Comparison of ENCODE assay signal across 3 cellular contexts in the genomic region with DNA sequence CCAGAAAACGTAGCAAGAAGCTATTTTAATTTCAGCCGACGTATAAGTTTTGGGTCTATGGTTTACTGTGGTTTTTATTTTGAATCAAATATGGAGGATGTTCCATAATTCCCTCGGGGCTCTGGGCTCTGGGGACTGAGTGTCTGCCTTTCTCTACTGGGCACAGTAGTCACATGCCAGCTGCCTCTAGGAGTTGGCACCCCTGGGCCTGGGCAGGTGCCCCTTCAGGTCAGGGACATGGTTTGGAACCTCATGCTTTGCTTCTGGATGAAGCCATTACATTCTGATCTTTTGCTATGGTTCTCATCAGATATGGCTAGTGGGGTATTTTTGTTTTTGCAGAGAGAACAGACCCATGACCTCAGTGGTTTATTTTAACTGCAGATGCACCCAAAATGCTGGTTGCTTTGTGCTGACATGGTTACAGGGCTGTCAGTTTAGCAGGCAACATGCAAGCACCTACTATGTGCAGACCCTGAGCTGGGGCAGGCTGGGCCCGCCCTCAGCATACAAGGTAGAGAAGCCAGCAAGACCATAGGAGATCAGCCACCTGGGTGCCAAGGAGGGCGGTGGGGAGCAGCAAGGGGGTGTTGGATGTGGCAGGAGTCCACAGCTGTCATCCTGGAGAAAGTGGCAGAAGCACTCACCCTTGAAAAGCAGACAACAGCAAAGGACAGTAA.
TF ChIP-seq lines count a peak whose summit lies in the region.

No MANE protein-coding gene starts in this region.

TF ChIP-seq in H1, 55 proteins besides CTCF, POLR2A, EP300 and RAD21:
- TF ChIP-seq SIRT6 (IDR thresholded peaks at IDR 0.05; ENCODE audit: low read length) = no peak
- no peak for TF ChIP-seq SRF (IDR thresholded peaks at IDR 0.05; ENCODE audit: low read depth, low read length)
- no peak for TF ChIP-seq JUND (IDR thresholded peaks at IDR 0.05; ENCODE audit: low read length)
- no peak for TF ChIP-seq JUN (IDR thresholded peaks at IDR 0.05; ENCODE audit: low read depth, low read length)
- TF ChIP-seq, protein P1, sequence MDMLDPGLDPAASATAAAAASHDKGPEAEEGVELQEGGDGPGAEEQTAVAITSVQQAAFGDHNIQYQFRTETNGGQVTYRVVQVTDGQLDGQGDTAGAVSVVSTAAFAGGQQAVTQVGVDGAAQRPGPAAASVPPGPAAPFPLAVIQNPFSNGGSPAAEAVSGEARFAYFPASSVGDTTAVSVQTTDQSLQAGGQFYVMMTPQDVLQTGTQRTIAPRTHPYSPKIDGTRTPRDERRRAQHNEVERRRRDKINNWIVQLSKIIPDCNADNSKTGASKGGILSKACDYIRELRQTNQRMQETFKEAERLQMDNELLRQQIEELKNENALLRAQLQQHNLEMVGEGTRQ (IDR thresholded peaks at IDR 0.05; ENCODE audit: low read length) = no peak
- no peak for TF ChIP-seq MAFK (IDR thresholded peaks at IDR 0.05; ENCODE audit: low read depth, low read length)
- TF ChIP-seq, protein P2, sequence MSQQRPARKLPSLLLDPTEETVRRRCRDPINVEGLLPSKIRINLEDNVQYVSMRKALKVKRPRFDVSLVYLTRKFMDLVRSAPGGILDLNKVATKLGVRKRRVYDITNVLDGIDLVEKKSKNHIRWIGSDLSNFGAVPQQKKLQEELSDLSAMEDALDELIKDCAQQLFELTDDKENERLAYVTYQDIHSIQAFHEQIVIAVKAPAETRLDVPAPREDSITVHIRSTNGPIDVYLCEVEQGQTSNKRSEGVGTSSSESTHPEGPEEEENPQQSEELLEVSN (IDR thresholded peaks at IDR 0.05) = no peak

TF ChIP-seq in HEK293T, 16 proteins besides CTCF, POLR2A, EP300 and RAD21:
- TF ChIP-seq SUZ12 (IDR thresholded peaks at IDR 0.05) (no peak), NFRKB (IDR thresholded peaks at IDR 0.05) (no peak), FOXK2 (IDR thresholded peaks at IDR 0.05) (no peak), FOXM1 (IDR thresholded peaks at IDR 0.05; ENCODE audit: borderline replicate concordance) (no peak), LEF1 (IDR thresholded peaks at IDR 0.05; ENCODE audit: borderline replicate concordance) (no peak), HDGF (IDR thresholded peaks at IDR 0.05; ENCODE audit: borderline replicate concordance) (no peak), ARNT (IDR thresholded peaks at IDR 0.05) (no peak), L3MBTL2 (conservative IDR thresholded peaks at IDR 0.05) (no peak), CTBP1 (IDR thresholded peaks at IDR 0.05; ENCODE audit: borderline replicate concordance) (no peak), FOXA1 (IDR thresholded peaks at IDR 0.05) (no peak), ELF4 (IDR thresholded peaks at IDR 0.05) (no peak), TARDBP (IDR thresholded peaks at IDR 0.05) (no peak), ZNF384 (IDR thresholded peaks at IDR 0.05) (no peak), SP1 (IDR thresholded peaks at IDR 0.05) (no peak), BHLHE40 (IDR thresholded peaks at IDR 0.05; ENCODE audit: borderline replicate concordance) (no peak)
- TF ChIP-seq, protein P3, sequence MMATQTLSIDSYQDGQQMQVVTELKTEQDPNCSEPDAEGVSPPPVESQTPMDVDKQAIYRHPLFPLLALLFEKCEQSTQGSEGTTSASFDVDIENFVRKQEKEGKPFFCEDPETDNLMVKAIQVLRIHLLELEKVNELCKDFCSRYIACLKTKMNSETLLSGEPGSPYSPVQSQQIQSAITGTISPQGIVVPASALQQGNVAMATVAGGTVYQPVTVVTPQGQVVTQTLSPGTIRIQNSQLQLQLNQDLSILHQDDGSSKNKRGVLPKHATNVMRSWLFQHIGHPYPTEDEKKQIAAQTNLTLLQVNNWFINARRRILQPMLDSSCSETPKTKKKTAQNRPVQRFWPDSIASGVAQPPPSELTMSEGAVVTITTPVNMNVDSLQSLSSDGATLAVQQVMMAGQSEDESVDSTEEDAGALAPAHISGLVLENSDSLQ (IDR thresholded peaks at IDR 0.05) = no peak
TF ChIP-seq in HEK293T: peak in this region for 0.

TF ChIP-seq in SK-N-SH treated with all-trans-retinoic acid at 6 μM for 48 hours, 23 proteins besides CTCF, POLR2A, EP300 and RAD21:
- TF ChIP-seq OSR1 (CRISPR knock-in tag; IDR thresholded peaks at IDR 0.05) (no peak), SNAI2 (CRISPR knock-in tag; IDR thresholded peaks at IDR 0.05) (no peak), ZC3H10 (CRISPR knock-in tag; IDR thresholded peaks at IDR 0.05) (no peak), ZFP3 (CRISPR knock-in tag; IDR thresholded peaks at IDR 0.05) (no peak), PPARA (CRISPR knock-in tag; IDR thresholded peaks at IDR 0.05; ENCODE audit: borderline replicate concordance) (no peak), ZFP30 (CRISPR knock-in tag; IDR thresholded peaks at IDR 0.05) (no peak), TOX (CRISPR knock-in tag; IDR thresholded peaks at IDR 0.05; ENCODE audit: borderline replicate concordance) (no peak), RARB (CRISPR knock-in tag; IDR thresholded peaks at IDR 0.05) (no peak), CSDC2 (CRISPR knock-in tag; IDR thresholded peaks at IDR 0.05) (no peak), ARNTL (CRISPR knock-in tag; IDR thresholded peaks at IDR 0.05; ENCODE audit: borderline replicate concordance, low read depth) (no peak), ISL1 (CRISPR knock-in tag; IDR thresholded peaks at IDR 0.05) (no peak), ESRRG (CRISPR knock-in tag; IDR thresholded peaks at IDR 0.05) (no peak)
- TF ChIP-seq, protein P4, sequence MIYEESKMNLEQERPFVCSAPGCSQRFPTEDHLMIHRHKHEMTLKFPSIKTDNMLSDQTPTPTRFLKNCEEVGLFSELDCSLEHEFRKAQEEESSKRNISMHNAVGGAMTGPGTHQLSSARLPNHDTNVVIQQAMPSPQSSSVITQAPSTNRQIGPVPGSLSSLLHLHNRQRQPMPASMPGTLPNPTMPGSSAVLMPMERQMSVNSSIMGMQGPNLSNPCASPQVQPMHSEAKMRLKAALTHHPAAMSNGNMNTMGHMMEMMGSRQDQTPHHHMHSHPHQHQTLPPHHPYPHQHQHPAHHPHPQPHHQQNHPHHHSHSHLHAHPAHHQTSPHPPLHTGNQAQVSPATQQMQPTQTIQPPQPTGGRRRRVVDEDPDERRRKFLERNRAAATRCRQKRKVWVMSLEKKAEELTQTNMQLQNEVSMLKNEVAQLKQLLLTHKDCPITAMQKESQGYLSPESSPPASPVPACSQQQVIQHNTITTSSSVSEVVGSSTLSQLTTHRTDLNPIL (CRISPR knock-in tag; IDR thresholded peaks at IDR 0.05; ENCODE audit: low read depth) = no peak
- TF ChIP-seq, protein P5, sequence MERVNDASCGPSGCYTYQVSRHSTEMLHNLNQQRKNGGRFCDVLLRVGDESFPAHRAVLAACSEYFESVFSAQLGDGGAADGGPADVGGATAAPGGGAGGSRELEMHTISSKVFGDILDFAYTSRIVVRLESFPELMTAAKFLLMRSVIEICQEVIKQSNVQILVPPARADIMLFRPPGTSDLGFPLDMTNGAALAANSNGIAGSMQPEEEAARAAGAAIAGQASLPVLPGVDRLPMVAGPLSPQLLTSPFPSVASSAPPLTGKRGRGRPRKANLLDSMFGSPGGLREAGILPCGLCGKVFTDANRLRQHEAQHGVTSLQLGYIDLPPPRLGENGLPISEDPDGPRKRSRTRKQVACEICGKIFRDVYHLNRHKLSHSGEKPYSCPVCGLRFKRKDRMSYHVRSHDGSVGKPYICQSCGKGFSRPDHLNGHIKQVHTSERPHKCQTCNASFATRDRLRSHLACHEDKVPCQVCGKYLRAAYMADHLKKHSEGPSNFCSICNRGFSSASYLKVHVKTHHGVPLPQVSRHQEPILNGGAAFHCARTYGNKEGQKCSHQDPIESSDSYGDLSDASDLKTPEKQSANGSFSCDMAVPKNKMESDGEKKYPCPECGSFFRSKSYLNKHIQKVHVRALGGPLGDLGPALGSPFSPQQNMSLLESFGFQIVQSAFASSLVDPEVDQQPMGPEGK (CRISPR knock-in tag; IDR thresholded peaks at IDR 0.05; ENCODE audit: borderline replicate concordance) = no peak
- TF ChIP-seq, protein P6, sequence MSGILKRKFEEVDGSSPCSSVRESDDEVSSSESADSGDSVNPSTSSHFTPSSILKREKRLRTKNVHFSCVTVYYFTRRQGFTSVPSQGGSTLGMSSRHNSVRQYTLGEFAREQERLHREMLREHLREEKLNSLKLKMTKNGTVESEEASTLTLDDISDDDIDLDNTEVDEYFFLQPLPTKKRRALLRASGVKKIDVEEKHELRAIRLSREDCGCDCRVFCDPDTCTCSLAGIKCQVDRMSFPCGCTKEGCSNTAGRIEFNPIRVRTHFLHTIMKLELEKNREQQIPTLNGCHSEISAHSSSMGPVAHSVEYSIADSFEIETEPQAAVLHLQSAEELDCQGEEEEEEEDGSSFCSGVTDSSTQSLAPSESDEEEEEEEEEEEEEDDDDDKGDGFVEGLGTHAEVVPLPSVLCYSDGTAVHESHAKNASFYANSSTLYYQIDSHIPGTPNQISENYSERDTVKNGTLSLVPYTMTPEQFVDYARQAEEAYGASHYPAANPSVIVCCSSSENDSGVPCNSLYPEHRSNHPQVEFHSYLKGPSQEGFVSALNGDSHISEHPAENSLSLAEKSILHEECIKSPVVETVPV (CRISPR knock-in tag; IDR thresholded peaks at IDR 0.05) = no peak
- TF ChIP-seq, protein P7, sequence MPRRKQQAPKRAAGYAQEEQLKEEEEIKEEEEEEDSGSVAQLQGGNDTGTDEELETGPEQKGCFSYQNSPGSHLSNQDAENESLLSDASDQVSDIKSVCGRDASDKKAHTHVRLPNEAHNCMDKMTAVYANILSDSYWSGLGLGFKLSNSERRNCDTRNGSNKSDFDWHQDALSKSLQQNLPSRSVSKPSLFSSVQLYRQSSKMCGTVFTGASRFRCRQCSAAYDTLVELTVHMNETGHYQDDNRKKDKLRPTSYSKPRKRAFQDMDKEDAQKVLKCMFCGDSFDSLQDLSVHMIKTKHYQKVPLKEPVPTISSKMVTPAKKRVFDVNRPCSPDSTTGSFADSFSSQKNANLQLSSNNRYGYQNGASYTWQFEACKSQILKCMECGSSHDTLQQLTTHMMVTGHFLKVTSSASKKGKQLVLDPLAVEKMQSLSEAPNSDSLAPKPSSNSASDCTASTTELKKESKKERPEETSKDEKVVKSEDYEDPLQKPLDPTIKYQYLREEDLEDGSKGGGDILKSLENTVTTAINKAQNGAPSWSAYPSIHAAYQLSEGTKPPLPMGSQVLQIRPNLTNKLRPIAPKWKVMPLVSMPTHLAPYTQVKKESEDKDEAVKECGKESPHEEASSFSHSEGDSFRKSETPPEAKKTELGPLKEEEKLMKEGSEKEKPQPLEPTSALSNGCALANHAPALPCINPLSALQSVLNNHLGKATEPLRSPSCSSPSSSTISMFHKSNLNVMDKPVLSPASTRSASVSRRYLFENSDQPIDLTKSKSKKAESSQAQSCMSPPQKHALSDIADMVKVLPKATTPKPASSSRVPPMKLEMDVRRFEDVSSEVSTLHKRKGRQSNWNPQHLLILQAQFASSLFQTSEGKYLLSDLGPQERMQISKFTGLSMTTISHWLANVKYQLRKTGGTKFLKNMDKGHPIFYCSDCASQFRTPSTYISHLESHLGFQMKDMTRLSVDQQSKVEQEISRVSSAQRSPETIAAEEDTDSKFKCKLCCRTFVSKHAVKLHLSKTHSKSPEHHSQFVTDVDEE (CRISPR knock-in tag; IDR thresholded peaks at IDR 0.05) = no peak
- TF ChIP-seq, protein P8, sequence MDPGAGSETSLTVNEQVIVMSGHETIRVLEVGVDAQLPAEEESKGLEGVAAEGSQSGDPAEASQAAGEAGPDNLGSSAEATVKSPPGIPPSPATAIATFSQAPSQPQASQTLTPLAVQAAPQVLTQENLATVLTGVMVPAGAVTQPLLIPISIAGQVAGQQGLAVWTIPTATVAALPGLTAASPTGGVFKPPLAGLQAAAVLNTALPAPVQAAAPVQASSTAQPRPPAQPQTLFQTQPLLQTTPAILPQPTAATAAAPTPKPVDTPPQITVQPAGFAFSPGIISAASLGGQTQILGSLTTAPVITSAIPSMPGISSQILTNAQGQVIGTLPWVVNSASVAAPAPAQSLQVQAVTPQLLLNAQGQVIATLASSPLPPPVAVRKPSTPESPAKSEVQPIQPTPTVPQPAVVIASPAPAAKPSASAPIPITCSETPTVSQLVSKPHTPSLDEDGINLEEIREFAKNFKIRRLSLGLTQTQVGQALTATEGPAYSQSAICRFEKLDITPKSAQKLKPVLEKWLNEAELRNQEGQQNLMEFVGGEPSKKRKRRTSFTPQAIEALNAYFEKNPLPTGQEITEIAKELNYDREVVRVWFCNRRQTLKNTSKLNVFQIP (CRISPR knock-in tag; IDR thresholded peaks at IDR 0.05; ENCODE audit: borderline replicate concordance, low read depth) = no peak
